ENCODE assay signal across 16 cellular contexts in the genomic region with DNA sequence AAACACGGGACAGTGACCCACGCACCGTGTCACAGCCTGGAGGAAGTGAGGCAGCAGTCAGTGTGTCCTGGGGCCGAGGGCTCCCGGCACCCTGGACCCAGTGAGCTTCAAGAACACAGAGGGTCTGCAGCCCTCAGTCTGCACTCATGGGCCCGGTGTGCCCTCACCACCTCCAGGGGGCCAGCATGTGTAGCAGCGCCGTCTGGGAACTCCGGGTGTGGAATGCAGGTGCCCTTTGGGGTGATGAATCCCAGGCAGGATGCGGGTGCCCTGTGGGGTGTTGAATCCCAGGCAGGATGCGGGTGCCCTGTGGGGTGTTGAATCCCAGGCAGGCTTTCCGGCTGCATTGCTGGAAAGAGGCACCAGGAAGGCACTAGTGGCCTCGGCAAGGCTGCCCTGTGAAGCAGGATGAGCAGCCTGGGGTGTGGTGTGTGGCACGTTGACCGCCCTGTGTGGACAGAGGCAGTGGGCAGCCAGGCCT.
DNase-seq lines count a peak whose midpoint lies in the region; ATAC-seq, FAIRE-seq and TF ChIP-seq lines count a peak whose summit lies in the region.
"Had no signal": no experiment of that assay in that cellular context is flagged by ENCODE, and none has a peak within 500 bp of the region (broad histone marks: within the 10 kb centered on the region; RNA-seq: fewer than 3 reads in every experiment).

No MANE protein-coding gene starts in this region.

- no peaks in the 10 kb centered on the region for H3K79me2 ChIP-seq in HepG2 (ENCODE audit: insufficient read depth, low read length)
- H3K79me2 ChIP-seq in H1 (ENCODE audit: control insufficient read depth in 1 of 2, insufficient read depth in 2 of 2, low read length in 2 of 2) = no peaks in the 10 kb centered on the region

- H4K8ac ChIP-seq in H1 (ENCODE audit: extremely low read depth, insufficient read depth, low read length) = peak overlapping the region; percentile 80; the same call in 1 of the 2 replicates

- no peak for ATAC-seq in right lobe of liver
- ATAC-seq in HepG2 = no peak
- no peak for ATAC-seq in psoas muscle

- H3K9me3 Mint-ChIP-seq in activated T-helper 2 cell treated with anti-CD3 and anti-CD28 coated beads, Interferon-gamma antibody, Interleukin-2, Interleukin-4, amounts not matched to agents 10 μg/mL and 5 μg/mL and 100 μg/mL, durations not matched to agents 14 hours and 24 hours and 36 hours = no peaks in the 10 kb centered on the region

- H3K56ac ChIP-seq in H1 (replicated peaks; ENCODE audit: insufficient read length, low read depth, low read length) = no peak overlapping the region

- no peak overlapping the region for H3K27ac ChIP-seq in right lobe of liver
- H3K27ac ChIP-seq in HepG2 (ENCODE audit: extremely low read length, insufficient read depth, low read length) = no peak overlapping the region
- H3K27ac ChIP-seq in H1 (ENCODE audit: low read depth, low read length) = no peak overlapping the region
- H3K27ac ChIP-seq in psoas muscle = no peak overlapping the region
- H3K27ac ChIP-seq in esophagus muscularis mucosa (replicated peaks in 1 of 4) = no peak overlapping the region
- H3K27ac ChIP-seq: 22Rv1, BLaER1 had no signal

- H4K91ac ChIP-seq in H1 (replicated peaks; ENCODE audit: insufficient read length, low read length) = peak overlapping the region; percentile 74

- no peaks in the 10 kb centered on the region for H3K36me3 Mint-ChIP-seq in activated T-helper 2 cell treated with anti-CD3 and anti-CD28 coated beads, Interferon-gamma antibody, Interleukin-2, Interleukin-4, amounts not matched to agents 10 μg/mL and 5 μg/mL and 100 μg/mL, durations not matched to agents 14 hours and 24 hours and 36 hours (ENCODE audit: low read depth)
- H3K36me3 Mint-ChIP-seq: CD4-positive, CD25-positive, alpha-beta regulatory T cell had no signal

- WGBS in right lobe of liver (ENCODE audit: insufficient coverage, low coverage, low lambda C conversion rate, missing lambda C conversion rate) = 40% methylated on average over 1 of the region's 15 CpGs
- WGBS in HepG2 (ENCODE audit: low lambda C conversion rate) = no CpG with 5 or more reads among the region's 15 CpGs
- 95% methylated on average over 14 of the region's 15 CpGs; no CpG with 5 or more reads in 1 of the 2 experiments for WGBS in H1 (ENCODE audit: extremely low coverage in 1 of 2, insufficient coverage in 1 of 2, insufficient read length in 1 of 2, insufficient replicate concordance in 2 of 2, low coverage in 1 of 2, low lambda C conversion rate in 2 of 2, missing lambda C conversion rate in 1 of 2), 2 experiments
- WGBS in psoas muscle, 3 donors = 80 to 91% (median 85%) methylated on average over 15 of the region's 15 CpGs
- WGBS in esophagus muscularis mucosa = 80% methylated on average over 10 of the region's 15 CpGs

- H2BK12ac ChIP-seq in H1 (ENCODE audit: low read depth, low read length) = no peak overlapping the region; the same call in 1 of the 2 replicates

- peak overlapping the region; percentile 60; the same call in 1 of the 2 replicates for H2BK5ac ChIP-seq in H1 (ENCODE audit: low read depth, low read length)

- no peak overlapping the region for H3K4me3 ChIP-seq in right lobe of liver
- H3K4me3 ChIP-seq in HepG2 (replicated peaks in 1 of 3; ENCODE audit: insufficient read depth in 1 of 3, low read depth in 2 of 3, low read length in 3 of 3) = no peak overlapping the region
- H3K4me3 ChIP-seq in H1 (ENCODE audit: extremely low read depth in 1 of 4, insufficient read depth in 2 of 4, low read depth in 3 of 4, low read length in 4 of 4) = no peak overlapping the region
- no peak overlapping the region for H3K4me3 ChIP-seq in psoas muscle
- no peak overlapping the region for H3K4me3 ChIP-seq in esophagus muscularis mucosa
- H3K4me3 ChIP-seq: BLaER1, GM23248, HAP-1 had no signal

- H3K23me2 ChIP-seq in H1 (ENCODE audit: low read depth, low read length) = no peaks in the 10 kb centered on the region

- TF ChIP-seq EP300 in HepG2 (IDR thresholded peaks at IDR 0.05; ENCODE audit: low read depth in 2 of 2, low read length in 2 of 2) = no peak
- TF ChIP-seq EP300 in HepG2 (CRISPR knock-in tag; IDR thresholded peaks at IDR 0.05; ENCODE audit: borderline replicate concordance) = no peak
- TF ChIP-seq EP300 in H1 (IDR thresholded peaks at IDR 0.05; ENCODE audit: borderline replicate concordance in 1 of 2, low read depth in 2 of 2, low read length in 2 of 2) = no peak
- no peak for TF ChIP-seq EP300 in esophagus muscularis mucosa (IDR thresholded peaks at IDR 0.05)

- peak overlapping the region; percentile 48; the same call in 1 of the 2 replicates for H3K18ac ChIP-seq in H1 (ENCODE audit: extremely low read depth, low read length)

- no peak overlapping the region for H4K5ac ChIP-seq in H1 (ENCODE audit: insufficient read length, low read depth, low read length)

- no peaks in the 10 kb centered on the region for H3K79me1 ChIP-seq in H1 (ENCODE audit: low read depth, low read length)

- POLR2A ChIA-PET in HepG2 (lab: Yijun Ruan, JAX) (no interaction called here), H1 (lab: Charles Lee; ENCODE audit: partially characterized antibody) (no interaction called here)

- no peaks in the 10 kb centered on the region for H3K27me3 Mint-ChIP-seq in activated T-helper 2 cell treated with anti-CD3 and anti-CD28 coated beads, Interferon-gamma antibody, Interleukin-2, Interleukin-4, amounts not matched to agents 10 μg/mL and 5 μg/mL and 100 μg/mL, durations not matched to agents 14 hours and 24 hours and 36 hours (ENCODE audit: low read depth)
- H3K27me3 Mint-ChIP-seq: CD4-positive, CD25-positive, alpha-beta regulatory T cell had no signal

- H2BK15ac ChIP-seq in H1 (ENCODE audit: low read length) = no peak overlapping the region

- in situ Hi-C loops in HepG2 (cut with HindIII; ENCODE audit: extremely low pct_ligation_motif_present, low pct_unique_long_range_greater_than_20kb) = no loop called here

- no peak overlapping the region for H3K9ac ChIP-seq in HepG2 (ENCODE audit: insufficient read depth, low read depth, low read length)
- no peak overlapping the region for H3K9ac ChIP-seq in H1 (replicated peaks in 1 of 4; ENCODE audit: extremely low read depth in 1 of 4, low read depth in 3 of 4, low read length in 3 of 4)
- H3K9ac ChIP-seq: BLaER1, GM23248 had no signal

- no peak overlapping the region for H3K4ac ChIP-seq in H1 (replicated peaks; ENCODE audit: insufficient read length, low read depth, low read length)

- CTCF ChIA-PET in HepG2 (lab: Yijun Ruan, JAX; ENCODE audit: low intra/inter-chr PET ratio, low total read pairs) = no interaction called here
- CTCF ChIA-PET in H1 (lab: Charles Lee; ENCODE audit: partially characterized antibody) = no interaction called here

- no peaks in the 10 kb centered on the region for H3K4me1 Mint-ChIP-seq in activated T-helper 2 cell treated with anti-CD3 and anti-CD28 coated beads, Interferon-gamma antibody, Interleukin-2, Interleukin-4, amounts not matched to agents 10 μg/mL and 5 μg/mL and 100 μg/mL, durations not matched to agents 14 hours and 24 hours and 36 hours (ENCODE audit: low read depth)
- H3K4me1 Mint-ChIP-seq: CD4-positive, CD25-positive, alpha-beta regulatory T cell had no signal

- TF ChIP-seq POLR2A in right lobe of liver (IDR thresholded peaks at IDR 0.05) = no peak
- no peak for TF ChIP-seq POLR2A in HepG2 (IDR thresholded peaks at IDR 0.05; ENCODE audit: insufficient read depth in 1 of 2, low read depth in 2 of 2, low read length in 2 of 2)
- TF ChIP-seq POLR2A in H1 (IDR thresholded peaks at IDR 0.05; ENCODE audit: control extremely low read depth in 1 of 2, low read depth in 2 of 2, low read length in 2 of 2) = no peak
- TF ChIP-seq POLR2A in esophagus muscularis mucosa (IDR thresholded peaks at IDR 0.05; ENCODE audit: low read depth) = no peak

- no TSS peak for BruUV-seq in HepG2 (replicated peaks; lab: Mats Ljungman, UMichigan)

- no peaks in the 10 kb centered on the region for H3K27me3 ChIP-seq in right lobe of liver
- peaks cover 12 to 84% of the 10 kb centered on the region in 2 experiments; a peak in 4 of 5 replicates for H3K27me3 ChIP-seq in HepG2 (ENCODE audit: control insufficient read depth in 1 of 2, insufficient read depth in 2 of 2, low read length in 2 of 2)
- H3K27me3 ChIP-seq in H1 (replicated peaks in 1 of 4; ENCODE audit: control insufficient read depth in 3 of 4, extremely low read depth in 1 of 4, insufficient read depth in 3 of 4, low read length in 3 of 4) = no peaks in the 10 kb centered on the region
- H3K27me3 ChIP-seq in psoas muscle (ENCODE audit: insufficient read depth in 3 of 3, low read length in 2 of 3) = peaks cover 0 to 2% (median 0%) of the 10 kb centered on the region in 3 donors
- H3K27me3 ChIP-seq in esophagus muscularis mucosa = peaks cover 0 to 69% (median 0%) of the 10 kb centered on the region in 4 donors
- H3K27me3 ChIP-seq: BLaER1 had no signal

- no peak for FAIRE-seq in HepG2 (lab: Jason Lieb, UNC)
- no peak for FAIRE-seq in H1 (lab: Jason Lieb, UNC)
- FAIRE-seq: HTR-8/SVneo had no signal

- TF ChIP-seq CTCF in right lobe of liver (IDR thresholded peaks at IDR 0.05) (no peak), HepG2 (CRISPR knock-in tag; IDR thresholded peaks at IDR 0.05) (no peak), H1 (IDR thresholded peaks at IDR 0.05; ENCODE audit: control extremely low read depth in 1 of 3, insufficient read depth in 1 of 3, low read depth in 1 of 3, low read length in 3 of 3) (peak in 1 of 3 experiments; percentile 5; a peak in 1 of 4 replicates), psoas muscle (IDR thresholded peaks at IDR 0.05) (no peak), esophagus muscularis mucosa (IDR thresholded peaks at IDR 0.05) (no peak)

- H2AFZ ChIP-seq in HepG2 (ENCODE audit: low read length) (no peak overlapping the region), H1 (ENCODE audit: low read length) (no peak overlapping the region)
- H2AFZ ChIP-seq: GM23248 had no signal

- H3K14ac ChIP-seq in H1 (ENCODE audit: insufficient read length) = no peak overlapping the region

- 0 out of 2 replicates have a peak overlapping the region, but pooled peaks have one; percentile 39 for H2AK5ac ChIP-seq in H1 (ENCODE audit: low read depth, low read length)

- H3K23ac ChIP-seq in H1 (ENCODE audit: insufficient read length) = no peak overlapping the region

- intact Hi-C loops in right lobe of liver (cut with DNase I) = no loop called here
- intact Hi-C loops in HepG2 (cut with micrococcal nuclease; ENCODE audit: unreplicated experiment) = no loop called here
- intact Hi-C loops in posterior vena cava (cut with DNase I) = no loop called here
- intact Hi-C loops in activated T-helper 2 cell treated with anti-CD3 and anti-CD28 coated beads, Interferon-gamma antibody, Interleukin-2, Interleukin-4, amounts not matched to agents 10 μg/mL and 5 μg/mL and 100 μg/mL, durations not matched to agents 14 hours and 24 hours and 36 hours (cut with micrococcal nuclease) = no loop called here
- intact Hi-C loops in psoas muscle (cut with DNase I) = loop anchor here in 1 of 2 donors (10.0 kb wide), 1 partner anchor 63 kb away; no protein-coding TSS in a partner anchor
- intact Hi-C loops in esophagus muscularis mucosa (cut with DNase I) = no loop called here

- H2BK120ac ChIP-seq in H1 (replicated peaks; ENCODE audit: low read depth, low read length) = no peak overlapping the region

- H3K9me3 ChIP-seq in right lobe of liver = no peaks in the 10 kb centered on the region
- no peaks in the 10 kb centered on the region for H3K9me3 ChIP-seq in HepG2 (ENCODE audit: low read length)
- no peaks in the 10 kb centered on the region for H3K9me3 ChIP-seq in H1 (ENCODE audit: insufficient read depth in 2 of 2, low read depth in 1 of 2, low read length in 1 of 2)
- H3K9me3 ChIP-seq in psoas muscle = no peaks in the 10 kb centered on the region
- no peaks in the 10 kb centered on the region for H3K9me3 ChIP-seq in esophagus muscularis mucosa
- H3K9me3 ChIP-seq: BLaER1, HAP-1 had no signal

- no peak overlapping the region for H3K4me3 Mint-ChIP-seq in activated T-helper 2 cell treated with anti-CD3 and anti-CD28 coated beads, Interferon-gamma antibody, Interleukin-2, Interleukin-4, amounts not matched to agents 10 μg/mL and 5 μg/mL and 100 μg/mL, durations not matched to agents 14 hours and 24 hours and 36 hours (ENCODE audit: low read depth)
- H3K4me3 Mint-ChIP-seq: CD4-positive, CD25-positive, alpha-beta regulatory T cell had no signal

- 0 out of 2 replicates have a peak, but pooled peaks cover 6% of the 10 kb centered on the region for H4K20me1 ChIP-seq in HepG2 (ENCODE audit: insufficient read depth, low read length)
- H4K20me1 ChIP-seq in H1 (replicated peaks in 1 of 2; ENCODE audit: control insufficient read depth in 1 of 2, insufficient read depth in 2 of 2, low read length in 2 of 2) = no peaks in the 10 kb centered on the region
- H4K20me1 ChIP-seq: BLaER1 had no signal

- 0 out of 2 replicates have a peak overlapping the region, but pooled peaks have one; percentile 32 for H2BK20ac ChIP-seq in H1 (ENCODE audit: low read length)

- H3K36me3 ChIP-seq in right lobe of liver = no peaks in the 10 kb centered on the region
- no peaks in the 10 kb centered on the region for H3K36me3 ChIP-seq in HepG2 (replicated peaks in 1 of 2; ENCODE audit: control insufficient read depth in 1 of 2, insufficient read depth in 2 of 2, low read length in 2 of 2)
- no peaks in the 10 kb centered on the region for H3K36me3 ChIP-seq in H1 (ENCODE audit: control insufficient read depth in 2 of 4, insufficient read depth in 4 of 4, low read length in 3 of 4)
- no peaks in the 10 kb centered on the region for H3K36me3 ChIP-seq in psoas muscle (ENCODE audit: insufficient read depth in 1 of 2, low read depth in 1 of 2)
- H3K36me3 ChIP-seq in esophagus muscularis mucosa = no peaks in the 10 kb centered on the region
- H3K36me3 ChIP-seq: BLaER1, HAP-1 had no signal

- H3K4me1 ChIP-seq in right lobe of liver (no peaks in the 10 kb centered on the region), HepG2 (ENCODE audit: insufficient read depth, low read length) (no peaks in the 10 kb centered on the region), H1 (replicated peaks in 1 of 4; ENCODE audit: control insufficient read depth in 3 of 4, insufficient read depth in 4 of 4, low read length in 3 of 4) (no peaks in the 10 kb centered on the region; a peak in 1 of 7 replicates), psoas muscle (no peaks in the 10 kb centered on the region), esophagus muscularis mucosa (no peaks in the 10 kb centered on the region)
- H3K4me1 ChIP-seq: BLaER1, HAP-1 had no signal

- DNase-seq in right lobe of liver = peak in 2 of 3 donors; percentile 33 to 39
- no peak for DNase-seq in HepG2 (ENCODE audit: low spot score)
- no peak for DNase-seq in H1 (ENCODE audit: low read depth in 1 of 2, low spot score in 2 of 2)
- peak; percentile 64 for DNase-seq in posterior vena cava (ENCODE audit: low spot score)
- no peak for DNase-seq in activated T-helper 2 cell treated with anti-CD3 and anti-CD28 coated beads, Interferon-gamma antibody, Interleukin-2, Interleukin-4, amounts not matched to agents 10 μg/mL and 5 μg/mL and 100 μg/mL, durations not matched to agents 14 hours and 24 hours and 36 hours (ENCODE audit: low spot score)
- no peak for DNase-seq in psoas muscle
- no peak for DNase-seq in esophagus muscularis mucosa (ENCODE audit: extremely low spot score)
- DNase-seq: AML-193; CD4-positive, CD25-positive, alpha-beta regulatory T cell; DMS53; GF-D8; GM23248 had no signal

- H3K27ac Mint-ChIP-seq in activated T-helper 2 cell treated with anti-CD3 and anti-CD28 coated beads, Interferon-gamma antibody, Interleukin-2, Interleukin-4, amounts not matched to agents 10 μg/mL and 5 μg/mL and 100 μg/mL, durations not matched to agents 14 hours and 24 hours and 36 hours = no peak overlapping the region
- H3K27ac Mint-ChIP-seq: CD4-positive, CD25-positive, alpha-beta regulatory T cell had no signal

- no peak for TF ChIP-seq RAD21 in HepG2 (CRISPR knock-in tag; IDR thresholded peaks at IDR 0.05)
- no peak for TF ChIP-seq RAD21 in H1 (IDR thresholded peaks at IDR 0.05 in 1 of 2, conservative IDR thresholded peaks at IDR 0.05 in 1 of 2; ENCODE audit: low read depth in 2 of 2, low read length in 2 of 2)

- H3K4me2 ChIP-seq in HepG2 (ENCODE audit: low read depth, low read length) = no peak overlapping the region
- H3K4me2 ChIP-seq in H1 (ENCODE audit: insufficient read depth in 1 of 2, low read depth in 2 of 2, low read length in 2 of 2) = no peak overlapping the region
- H3K4me2 ChIP-seq: BLaER1 had no signal

Comparison
In these comparisons a context has a peak if more than half of its experiments do, and no peak if none do; other contexts are left out.
1. DNase-seq: peak in right lobe of liver (2 of 3) and posterior vena cava (single experiment); none in HepG2 (single experiment), H1 (0 of 2), activated T-helper 2 cell treated with anti-CD3 and anti-CD28 coated beads, Interferon-gamma antibody, Interleukin-2, Interleukin-4, amounts not matched to agents 10 μg/mL and 5 μg/mL and 100 μg/mL, durations not matched to agents 14 hours and 24 hours and 36 hours (single experiment), psoas muscle (0 of 2) and esophagus muscularis mucosa (single experiment).